In the genomic region with DNA sequence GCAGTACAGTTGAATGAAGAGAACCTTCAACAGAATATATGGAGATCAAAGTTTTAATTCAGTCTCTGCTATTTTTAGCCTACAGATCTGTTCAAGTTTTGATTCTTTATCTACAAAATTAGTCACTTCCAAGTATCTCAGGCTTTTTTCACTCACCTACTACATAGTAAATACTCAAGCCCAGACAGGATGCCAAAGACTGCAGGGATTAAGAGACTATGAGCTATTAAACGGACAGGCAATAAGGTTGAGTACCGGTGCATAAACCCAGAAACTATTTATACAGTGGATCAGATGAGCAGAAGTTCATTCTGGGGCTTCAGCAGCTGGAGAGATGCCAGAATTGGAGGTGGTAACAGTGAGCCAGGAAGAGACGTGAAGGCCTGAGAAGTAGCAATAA, we compare ENCODE assay signal across 39 cellular contexts. TPM values are rescaled to one million over a fixed set of nuclear protein-coding genes. Genes with fewer than 3 reads are reported as not detected.
"Had no signal": no experiment of that assay in that cellular context is flagged by ENCODE, and none has a peak within 500 bp of the region (broad histone marks: within the 10 kb centered on the region; RNA-seq: fewer than 3 reads in every experiment).

No MANE protein-coding gene starts in this region.

- H3K4me1 ChIP-seq: adrenal gland, body of pancreas, colonic mucosa, esophagus muscularis mucosa, foreskin keratinocyte, gastrocnemius medialis, heart left ventricle had no signal

- H3K27ac Mint-ChIP-seq: activated B cell treated with CpG ODN at 0.5 μM for 24 hours; activated CD8-positive, alpha-beta T cell treated with anti-CD3 and anti-CD28 coated beads for 36 hours; activated naive CD4-positive, alpha-beta T cell treated with anti-CD3 and anti-CD28 coated beads for 36 hours; activated naive CD4-positive, alpha-beta T cell treated with anti-CD3 and anti-CD28 coated beads, Interleukin-2, amount 50 U/mL, for 24 hours; activated naive CD8-positive, alpha-beta T cell treated with anti-CD3 and anti-CD28 coated beads for 36 hours; activated naive CD8-positive, alpha-beta T cell treated with anti-CD3 and anti-CD28 coated beads, Interleukin-2, amount 50 U/mL, for 24 hours; activated T-helper 1 cell treated with anti-CD3 and anti-CD28 coated beads, Interleukin-12 subunit alpha, Interleukin-12 subunit beta, Interleukin-2, Interleukin-4 antibody, amounts not matched to agents 30 ng/mL and 10 ng/mL and 1 ng/mL, durations not matched to agents 14 hours and 24 hours and 36 hours; activated T-helper 2 cell treated with anti-CD3 and anti-CD28 coated beads, Interferon-gamma antibody, Interleukin-2, Interleukin-4, amounts not matched to agents 10 μg/mL and 5 μg/mL and 100 μg/mL, durations not matched to agents 14 hours and 24 hours and 36 hours; T-helper 17 cell; T-helper 2 cell treated with Interferon-gamma antibody and Interleukin-4, amounts not matched to agents 5 μg/mL and 100 μg/mL, for 36 hours had no signal

- ATAC-seq: activated CD4-positive, CD25-positive, alpha-beta regulatory T cell treated with anti-CD3 and anti-CD28 coated beads, Interleukin-2, amount 50 U/mL, for 24 hours; activated CD8-positive, alpha-beta T cell treated with anti-CD3 and anti-CD28 coated beads for 36 hours; activated naive CD8-positive, alpha-beta T cell treated with anti-CD3 and anti-CD28 coated beads, Interleukin-2, amount 50 U/mL, for 24 hours; body of pancreas; foreskin keratinocyte; gastrocnemius medialis; heart left ventricle; T-helper 17 cell had no signal

- DNase-seq: activated B cell treated with CpG ODN at 0.5 μM for 24 hours; activated CD4-positive, alpha-beta T cell treated with anti-CD3 and anti-CD28 coated beads for 48 hours; activated CD4-positive, alpha-beta T cell treated with anti-CD3 and anti-CD28 coated beads, Interleukin-2, amount 50 U/mL, for 1 hour; activated CD4-positive, alpha-beta T cell treated with anti-CD3 and anti-CD28 coated beads, Interleukin-2, amount 50 U/mL, for 48 hours; activated CD8-positive, alpha-beta memory T cell treated with anti-CD3 and anti-CD28 coated beads for 24 hours; activated CD8-positive, alpha-beta T cell treated with anti-CD3 and anti-CD28 coated beads for 36 hours; activated effector memory CD4-positive, alpha-beta T cell treated with anti-CD3 and anti-CD28 coated beads, Interleukin-2, amount 50 U/mL, for 16 hours; activated naive CD4-positive, alpha-beta T cell treated with anti-CD3 and anti-CD28 coated beads for 36 hours; activated naive CD8-positive, alpha-beta T cell treated with anti-CD3 and anti-CD28 coated beads for 36 hours; activated naive CD8-positive, alpha-beta T cell treated with anti-CD3 and anti-CD28 coated beads, Interleukin-2, amount 50 U/mL, for 24 hours; activated T-cell treated with anti-CD3 and anti-CD28 coated beads, Interleukin-2, amount 50 U/mL, for 1 hour; activated T-cell treated with anti-CD3 and anti-CD28 coated beads, Interleukin-2, amount 50 U/mL, for 48 hours; adrenal gland; amygdala; aorta; body of pancreas; central memory CD4-positive, alpha-beta T cell; cerebellar nuclear complex; colonic mucosa; effector CD8-positive, alpha-beta T cell; gastrocnemius medialis; glutamatergic neuron; heart left ventricle; T-helper 1 cell; T-helper 17 cell; T1000; WERI-Rb-1 had no signal

- H3K36me3 ChIP-seq: adrenal gland, cardiac muscle cell, colonic mucosa, esophagus muscularis mucosa, gastrocnemius medialis, heart left ventricle, WERI-Rb-1 had no signal

- H3K27me3 ChIP-seq: adrenal gland, body of pancreas, cardiac muscle cell, colonic mucosa, esophagus muscularis mucosa, foreskin keratinocyte, gastrocnemius medialis had no signal

- H3K27me3 Mint-ChIP-seq: activated B cell treated with CpG ODN at 0.5 μM for 24 hours; activated naive CD4-positive, alpha-beta T cell treated with anti-CD3 and anti-CD28 coated beads, Interleukin-2, amount 50 U/mL, for 24 hours; activated naive CD8-positive, alpha-beta T cell treated with anti-CD3 and anti-CD28 coated beads for 36 hours had no signal

- FAIRE-seq: endometrium, endothelial cell of umbilical vein had no signal

- H3K27ac ChIP-seq: adrenal gland, body of pancreas, cardiac muscle cell, colonic mucosa, esophagus muscularis mucosa, foreskin keratinocyte, gastrocnemius medialis, heart left ventricle, WERI-Rb-1 had no signal

- H3K9me3 Mint-ChIP-seq: activated B cell treated with CpG ODN at 0.5 μM for 24 hours; activated CD8-positive, alpha-beta T cell treated with anti-CD3 and anti-CD28 coated beads for 36 hours; activated naive CD4-positive, alpha-beta T cell treated with anti-CD3 and anti-CD28 coated beads for 36 hours; activated naive CD4-positive, alpha-beta T cell treated with anti-CD3 and anti-CD28 coated beads, Interleukin-2, amount 50 U/mL, for 24 hours; activated naive CD8-positive, alpha-beta T cell treated with anti-CD3 and anti-CD28 coated beads, Interleukin-2, amount 50 U/mL, for 24 hours; activated T-helper 1 cell treated with anti-CD3 and anti-CD28 coated beads, Interleukin-12 subunit alpha, Interleukin-12 subunit beta, Interleukin-2, Interleukin-4 antibody, amounts not matched to agents 30 ng/mL and 10 ng/mL and 1 ng/mL, durations not matched to agents 14 hours and 24 hours and 36 hours; activated T-helper 2 cell treated with anti-CD3 and anti-CD28 coated beads, Interferon-gamma antibody, Interleukin-2, Interleukin-4, amounts not matched to agents 10 μg/mL and 5 μg/mL and 100 μg/mL, durations not matched to agents 14 hours and 24 hours and 36 hours had no signal

- H3K4me3 Mint-ChIP-seq: activated B cell treated with CpG ODN at 0.5 μM for 24 hours; activated CD8-positive, alpha-beta T cell treated with anti-CD3 and anti-CD28 coated beads for 36 hours; activated naive CD4-positive, alpha-beta T cell treated with anti-CD3 and anti-CD28 coated beads for 36 hours; activated naive CD4-positive, alpha-beta T cell treated with anti-CD3 and anti-CD28 coated beads, Interleukin-2, amount 50 U/mL, for 24 hours; activated naive CD8-positive, alpha-beta T cell treated with anti-CD3 and anti-CD28 coated beads for 36 hours; activated naive CD8-positive, alpha-beta T cell treated with anti-CD3 and anti-CD28 coated beads, Interleukin-2, amount 50 U/mL, for 24 hours; activated T-helper 1 cell treated with anti-CD3 and anti-CD28 coated beads, Interleukin-12 subunit alpha, Interleukin-12 subunit beta, Interleukin-2, Interleukin-4 antibody, amounts not matched to agents 30 ng/mL and 10 ng/mL and 1 ng/mL, durations not matched to agents 14 hours and 24 hours and 36 hours; T-helper 17 cell; T-helper 2 cell treated with Interferon-gamma antibody and Interleukin-4, amounts not matched to agents 5 μg/mL and 100 μg/mL, for 36 hours had no signal

- H3K4me1 Mint-ChIP-seq: activated naive CD4-positive, alpha-beta T cell treated with anti-CD3 and anti-CD28 coated beads, Interleukin-2, amount 50 U/mL, for 24 hours; activated naive CD8-positive, alpha-beta T cell treated with anti-CD3 and anti-CD28 coated beads for 36 hours; activated naive CD8-positive, alpha-beta T cell treated with anti-CD3 and anti-CD28 coated beads, Interleukin-2, amount 50 U/mL, for 24 hours had no signal

- H3K4me3 ChIP-seq: adrenal gland, body of pancreas, cardiac muscle cell, colonic mucosa, esophagus muscularis mucosa, gastrocnemius medialis, heart left ventricle had no signal

RNA-seq across cellular contexts. Expression of a gene that starts 18.7 kb away (rescaled TPM):
- total RNA-seq: activated T-helper 1 cell treated with anti-CD3 and anti-CD28 coated beads, Interleukin-12 subunit alpha, Interleukin-12 subunit beta, Interleukin-2, Interleukin-4 antibody, amounts not matched to agents 30 ng/mL and 10 ng/mL and 1 ng/mL, durations not matched to agents 14 hours and 24 hours and 36 hours; activated T-helper 2 cell treated with anti-CD3 and anti-CD28 coated beads, Interferon-gamma antibody, Interleukin-2, Interleukin-4, amounts not matched to agents 10 μg/mL and 5 μg/mL and 100 μg/mL, durations not matched to agents 14 hours and 24 hours and 36 hours; aorta; body of pancreas; cardiac muscle cell; colonic mucosa; dermis microvascular lymphatic vessel endothelial cell; endothelial cell of umbilical vein; epithelial cell of proximal tubule; esophagus muscularis mucosa; foreskin keratinocyte; gastrocnemius medialis; heart left ventricle; T-helper 17 cell had no signal
- polyA plus RNA-seq: adrenal gland, aorta, cardiac muscle cell, endothelial cell of umbilical vein, foreskin keratinocyte, heart left ventricle had no signal
